ENCODE assay signal across 8 cellular contexts in the genomic region with DNA sequence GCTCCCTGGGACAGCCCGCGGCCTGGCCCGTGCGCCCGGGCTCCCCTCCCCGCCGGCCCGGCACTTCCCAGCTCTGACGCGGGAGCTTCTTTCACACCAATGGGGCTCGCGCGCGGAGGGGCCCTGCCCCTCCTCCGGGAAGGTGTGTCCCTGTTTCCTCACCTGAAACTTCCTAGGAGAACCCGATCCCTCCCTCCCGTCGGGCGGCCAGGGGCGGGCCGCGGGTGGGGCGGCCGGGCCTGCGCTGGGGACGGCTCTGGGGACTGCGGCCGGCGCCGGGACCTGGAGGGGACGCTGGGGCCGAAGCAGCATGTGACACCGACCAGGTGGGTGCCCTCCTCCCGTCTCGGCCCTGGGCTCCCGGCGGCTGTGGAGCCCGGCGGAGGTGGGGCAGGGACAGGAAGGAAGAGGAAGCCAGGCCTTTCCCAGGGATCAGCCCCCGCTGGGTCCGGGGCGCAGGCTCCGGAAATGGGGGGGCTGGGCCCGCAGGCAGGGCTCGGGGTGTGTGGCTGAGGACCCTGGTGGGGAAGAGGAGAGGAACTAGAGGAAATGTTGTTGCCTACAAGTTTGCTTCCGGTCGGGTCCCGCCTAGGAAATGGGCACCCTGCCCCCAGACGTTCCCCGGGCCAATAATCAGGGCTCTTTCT. TPM values are rescaled to one million over a fixed set of nuclear protein-coding genes. Genes with fewer than 3 reads are reported as not detected.
DNase-seq lines count a peak whose midpoint lies in the region; ATAC-seq and TF ChIP-seq lines count a peak whose summit lies in the region.
"Not testable (repeated sequence)": the region's sequence is repeated elsewhere in the genome, so short reads cannot be mapped to it uniquely, and the experiment has no call there.

ARHGEF5 (plus strand) TSS at position 227 of the 647 bp plus-strand sequence. CDS start 7,268 bp downstream, outside the sequence.

- H3K4me3 Mint-ChIP-seq in activated T-helper 2 cell treated with anti-CD3 and anti-CD28 coated beads, Interferon-gamma antibody, Interleukin-2, Interleukin-4, amounts not matched to agents 10 μg/mL and 5 μg/mL and 100 μg/mL, durations not matched to agents 14 hours and 24 hours and 36 hours (ENCODE audit: low read depth): peak within 1 kb of the TSS; percentile 91
- peak within 1 kb of the TSS; percentile 70 to 97 (median 85) for H3K4me3 Mint-ChIP-seq in naive thymus-derived CD4-positive, alpha-beta T cell

- H4K8ac ChIP-seq in IMR-90 (ENCODE audit: low read depth in 2 of 2, low read length in 2 of 2): not testable (repeated sequence)

- in situ Hi-C loops in IMR-90 (cut with MboI; ENCODE audit: low sequenced_read_pairs): not testable (repeated sequence)

- H3K56ac ChIP-seq in IMR-90 (ENCODE audit: extremely low read depth, insufficient read depth, low read length): not testable (repeated sequence)

- H3K27me3 Mint-ChIP-seq in activated T-helper 2 cell treated with anti-CD3 and anti-CD28 coated beads, Interferon-gamma antibody, Interleukin-2, Interleukin-4, amounts not matched to agents 10 μg/mL and 5 μg/mL and 100 μg/mL, durations not matched to agents 14 hours and 24 hours and 36 hours (ENCODE audit: low read depth); naive thymus-derived CD4-positive, alpha-beta T cell: not testable (repeated sequence)

- WGBS in IMR-90 (ENCODE audit: extremely low coverage in 2 of 2, insufficient read length in 1 of 2), 2 experiments: no CpG with 5 or more reads among the region's 50 CpGs

- not testable (repeated sequence) for H3K36me3 Mint-ChIP-seq in activated T-helper 2 cell treated with anti-CD3 and anti-CD28 coated beads, Interferon-gamma antibody, Interleukin-2, Interleukin-4, amounts not matched to agents 10 μg/mL and 5 μg/mL and 100 μg/mL, durations not matched to agents 14 hours and 24 hours and 36 hours (ENCODE audit: low read depth); naive thymus-derived CD4-positive, alpha-beta T cell

- not testable (repeated sequence) for H2AK9ac ChIP-seq in IMR-90 (replicated peaks; ENCODE audit: low read depth, low read length, poor library complexity)

- H2BK120ac ChIP-seq in IMR-90 (ENCODE audit: low read depth, low read length): not testable (repeated sequence)

- ATAC-seq in GM18861 (IDR thresholded peaks at IDR 0.05; ENCODE audit: unreplicated experiment): peak; percentile 63
- ATAC-seq in GM21576 (IDR thresholded peaks at IDR 0.05; ENCODE audit: unreplicated experiment): peak; percentile 71
- ATAC-seq in HG03039 (IDR thresholded peaks at IDR 0.05; ENCODE audit: unreplicated experiment): peak; percentile 65
- peak; percentile 66 for ATAC-seq in IMR-90 (ENCODE audit: low read depth)
- ATAC-seq in foreskin keratinocyte: peak; percentile 95
- peak; percentile 79 for ATAC-seq in naive thymus-derived CD4-positive, alpha-beta T cell
- ATAC-seq in upper lobe of right lung: peak; percentile 94

- not testable (repeated sequence) for H3K4ac ChIP-seq in IMR-90 (ENCODE audit: low read depth, low read length)

- not testable (repeated sequence) for H4K5ac ChIP-seq in IMR-90 (ENCODE audit: low read depth, low read length)

- H3K4me3 ChIP-seq in IMR-90 (ENCODE audit: insufficient read depth, low read depth, low read length); naive thymus-derived CD4-positive, alpha-beta T cell (ENCODE audit: low read length): not testable (repeated sequence)
- peak within 1 kb of the TSS; percentile 23 for H3K4me3 ChIP-seq in upper lobe of right lung

- not testable (repeated sequence) for H4K20me1 ChIP-seq in IMR-90 (ENCODE audit: insufficient read depth, low read length)

- H3K18ac ChIP-seq in IMR-90 (ENCODE audit: low read depth, low read length): not testable (repeated sequence)

- intact Hi-C loops in IMR-90 (cut with micrococcal nuclease); activated T-helper 2 cell treated with anti-CD3 and anti-CD28 coated beads, Interferon-gamma antibody, Interleukin-2, Interleukin-4, amounts not matched to agents 10 μg/mL and 5 μg/mL and 100 μg/mL, durations not matched to agents 14 hours and 24 hours and 36 hours (cut with micrococcal nuclease); naive thymus-derived CD4-positive, alpha-beta T cell (cut with micrococcal nuclease); upper lobe of right lung (cut with DNase I): not testable (repeated sequence)

- H3K4me1 Mint-ChIP-seq in activated T-helper 2 cell treated with anti-CD3 and anti-CD28 coated beads, Interferon-gamma antibody, Interleukin-2, Interleukin-4, amounts not matched to agents 10 μg/mL and 5 μg/mL and 100 μg/mL, durations not matched to agents 14 hours and 24 hours and 36 hours (ENCODE audit: low read depth): peaks cover 10% of the 10 kb centered on the region
- H3K4me1 Mint-ChIP-seq in naive thymus-derived CD4-positive, alpha-beta T cell: peaks cover 5 to 26% (median 10%) of the 10 kb centered on the region in 7 donors

- H3K27ac ChIP-seq in IMR-90 (ENCODE audit: insufficient read depth, low read length); foreskin keratinocyte; naive thymus-derived CD4-positive, alpha-beta T cell (ENCODE audit: low read depth, low read length); upper lobe of right lung: not testable (repeated sequence)

- not testable (repeated sequence) for H2BK20ac ChIP-seq in IMR-90 (ENCODE audit: low read depth, low read length)

- dilution Hi-C loops in IMR-90 (cut with HindIII; ENCODE audit: low sequenced_read_pairs, unreplicated experiment): not testable (repeated sequence)

- not testable (repeated sequence) for H3K23ac ChIP-seq in IMR-90 (ENCODE audit: low read depth, low read length)

- H3K4me1 ChIP-seq in IMR-90 (ENCODE audit: control insufficient read depth, insufficient read depth, low read length); foreskin keratinocyte; naive thymus-derived CD4-positive, alpha-beta T cell (ENCODE audit: control insufficient read depth in 2 of 2, insufficient read depth in 2 of 2, low read length in 2 of 2); upper lobe of right lung: not testable (repeated sequence)

- TF ChIP-seq RAD21 in IMR-90 (IDR thresholded peaks at IDR 0.05; ENCODE audit: low read length): not testable (repeated sequence)

- H2AK5ac ChIP-seq in IMR-90 (ENCODE audit: low read depth, low read length): not testable (repeated sequence)

- not testable (repeated sequence) for H2BK15ac ChIP-seq in IMR-90 (ENCODE audit: low read depth, low read length)

- H3K79me1 ChIP-seq in IMR-90 (ENCODE audit: low read depth in 1 of 2, low read length in 2 of 2): not testable (repeated sequence)

- not testable (repeated sequence) for BruUV-seq in IMR-90 (replicated peaks; lab: Mats Ljungman, UMichigan)

- not testable (repeated sequence) for H3K4me2 ChIP-seq in IMR-90 (ENCODE audit: low read depth, low read length)

- CTCF ChIA-PET in IMR-90 (lab: Yijun Ruan, JAX); naive thymus-derived CD4-positive, alpha-beta T cell (lab: Charles Lee): not testable (repeated sequence)

- H3K9me3 Mint-ChIP-seq in activated T-helper 2 cell treated with anti-CD3 and anti-CD28 coated beads, Interferon-gamma antibody, Interleukin-2, Interleukin-4, amounts not matched to agents 10 μg/mL and 5 μg/mL and 100 μg/mL, durations not matched to agents 14 hours and 24 hours and 36 hours; naive thymus-derived CD4-positive, alpha-beta T cell: not testable (repeated sequence)

- not testable (repeated sequence) for H3K9me1 ChIP-seq in IMR-90 (ENCODE audit: insufficient read depth, low read length)

- H3K27me3 ChIP-seq in IMR-90 (ENCODE audit: control insufficient read depth, insufficient read depth, low read length); foreskin keratinocyte; naive thymus-derived CD4-positive, alpha-beta T cell (ENCODE audit: control insufficient read depth in 2 of 2, insufficient read depth in 2 of 2, low read length in 2 of 2); upper lobe of right lung: not testable (repeated sequence)

- not testable (repeated sequence) for TF ChIP-seq POLR2A in IMR-90 (IDR thresholded peaks at IDR 0.05; ENCODE audit: low read depth, low read length)

- not testable (repeated sequence) for DNase-seq in IMR-90; activated T-helper 2 cell treated with anti-CD3 and anti-CD28 coated beads, Interferon-gamma antibody, Interleukin-2, Interleukin-4, amounts not matched to agents 10 μg/mL and 5 μg/mL and 100 μg/mL, durations not matched to agents 14 hours and 24 hours and 36 hours (ENCODE audit: low spot score); foreskin keratinocyte; naive thymus-derived CD4-positive, alpha-beta T cell; upper lobe of right lung

- H2AFZ ChIP-seq in IMR-90 (replicated peaks; ENCODE audit: low read length, poor library complexity): not testable (repeated sequence)

- TF ChIP-seq CTCF in IMR-90 (conservative IDR thresholded peaks at IDR 0.05; ENCODE audit: low read depth, low read length); foreskin keratinocyte (conservative IDR thresholded peaks at IDR 0.05); upper lobe of right lung (IDR thresholded peaks at IDR 0.05): not testable (repeated sequence)

- H3K14ac ChIP-seq in IMR-90 (replicated peaks; ENCODE audit: low read depth, low read length): not testable (repeated sequence)

- POLR2A ChIA-PET in IMR-90 (lab: Charles Lee; ENCODE audit: unreplicated experiment); naive thymus-derived CD4-positive, alpha-beta T cell (lab: Charles Lee): not testable (repeated sequence)

- H4K91ac ChIP-seq in IMR-90 (ENCODE audit: insufficient read depth, low read depth, low read length): not testable (repeated sequence)

- H2BK5ac ChIP-seq in IMR-90 (ENCODE audit: low read depth, low read length, poor library complexity, severe bottlenecking): not testable (repeated sequence)

- not testable (repeated sequence) for H3K9me3 ChIP-seq in IMR-90 (ENCODE audit: control insufficient read depth, insufficient read depth, low read length); naive thymus-derived CD4-positive, alpha-beta T cell (ENCODE audit: control insufficient read depth in 2 of 3, low read length in 3 of 3); upper lobe of right lung

- H3K36me3 ChIP-seq in IMR-90 (ENCODE audit: control insufficient read depth, insufficient read depth, low read length); naive thymus-derived CD4-positive, alpha-beta T cell (ENCODE audit: control insufficient read depth in 2 of 3, insufficient read depth in 3 of 3, low read length in 3 of 3); upper lobe of right lung: not testable (repeated sequence)

- H3K9ac ChIP-seq in IMR-90 (ENCODE audit: low read depth, low read length): not testable (repeated sequence)

- peak within 1 kb of the TSS; percentile 86 for H3K27ac Mint-ChIP-seq in activated T-helper 2 cell treated with anti-CD3 and anti-CD28 coated beads, Interferon-gamma antibody, Interleukin-2, Interleukin-4, amounts not matched to agents 10 μg/mL and 5 μg/mL and 100 μg/mL, durations not matched to agents 14 hours and 24 hours and 36 hours
- H3K27ac Mint-ChIP-seq in naive thymus-derived CD4-positive, alpha-beta T cell: peak within 1 kb of the TSS in 8 of 9 donors; percentile 52 to 94 (median 88)

RNA-seq across cellular contexts. Expression of gene ARHGEF5, which starts in this region (rescaled TPM):
- total RNA-seq in IMR-90 (2012; rRNA removed) (under 0.01 TPM in 2 replicates), foreskin keratinocyte (34.8 and 43.8 TPM in 2 replicates), upper lobe of right lung (36.9 TPM)
- polyA plus RNA-seq in IMR-90 (2012; rRNA removed) (0.10 and 0.19 TPM in 2 replicates), foreskin keratinocyte (25.4 and 27.9 TPM in 2 replicates)
- polyA plus RNA-seq in IMR-90 (2012; cell fraction: cytosol; rRNA removed): 0.04 and 0.12 TPM in 2 replicates
- 0.17 and 0.26 TPM in 2 replicates for polyA plus RNA-seq in IMR-90 (2012; cell fraction: nucleus; rRNA removed; ENCODE audit: low replicate concordance)
- 10.8 TPM in 2 replicates for total RNA-seq in activated T-helper 2 cell treated with anti-CD3 and anti-CD28 coated beads, Interferon-gamma antibody, Interleukin-2, Interleukin-4, amounts not matched to agents 10 μg/mL and 5 μg/mL and 100 μg/mL, durations not matched to agents 14 hours and 24 hours and 36 hours
- 10 to 100 TPM in 1 of 5 experiments, 1 to 10 TPM in 4; 5.1 to 11.4 (median 7.3) TPM for total RNA-seq in naive thymus-derived CD4-positive, alpha-beta T cell
- polyA plus RNA-seq in naive thymus-derived CD4-positive, alpha-beta T cell: 1 to 10 TPM; 2.0 to 5.0 TPM

Comparison
In these comparisons a context has a peak if more than half of its experiments do, and no peak if none do; other contexts are left out.
1. Peak in ATAC-seq in IMR-90; RNA of the gene not detected or under 1 TPM.